24 cellular contexts compared by ENCODE assay signal in genomic region chr21:38260426-38260825, GRCh38.
"Had no signal": no experiment of that assay in that cellular context is flagged by ENCODE, and none has a peak within 500 bp of the region (broad histone marks: within the 10 kb centered on the region; RNA-seq: fewer than 3 reads in every experiment).

No MANE protein-coding gene starts in this region.

- H3K9ac ChIP-seq: parathyroid adenoma had no signal

- H3K36me3 ChIP-seq: esophagus muscularis mucosa, gastrocnemius medialis, heart right ventricle, prostate gland, spleen, thoracic aorta, transverse colon had no signal

- H3K4me1 ChIP-seq: esophagus muscularis mucosa, gastrocnemius medialis, prostate gland had no signal

- H2AFZ ChIP-seq: parathyroid adenoma had no signal

- H3K27ac ChIP-seq: dorsolateral prefrontal cortex, esophagus muscularis mucosa, gastrocnemius medialis, parathyroid adenoma, prostate gland, thoracic aorta, transverse colon had no signal

- FAIRE-seq: endometrium, islet of Langerhans had no signal

- DNase-seq: central memory CD4-positive, alpha-beta T cell; cortex of kidney; dorsolateral prefrontal cortex; effector memory CD4-positive, alpha-beta T cell; gastrocnemius medialis; heart right ventricle; hypothalamus; left colon; mesendoderm; naive B cell; spleen; stimulated activated CD4-positive, alpha-beta T cell treated with anti-CD3 and anti-CD28 coated beads, Interleukin-15, amount 100 ng/mL, for 24 hours; stimulated activated CD4-positive, alpha-beta T cell treated with anti-CD3 and anti-CD28 coated beads, Interleukin-1b, Interleukin-23, amount 100 ng/mL, for 48 hours; stimulated activated CD4-positive, alpha-beta T cell treated with anti-CD3 and anti-CD28 coated beads, Interleukin-4, amount 100 ng/mL, for 24 hours; stimulated activated naive B cell treated with anti-CD40 and anti-IgM and Interleukin-4, amounts not matched to agents 10 μg/mL and 1 μg/mL and 100 μg/mL, for 72 hours; stimulated activated naive CD8-positive, alpha-beta T cell treated with anti-CD3 and anti-CD28 coated beads, Interleukin-15, amount 100 ng/mL, for 72 hours; transverse colon had no signal

- H3K4me3 ChIP-seq: dorsolateral prefrontal cortex, esophagus muscularis mucosa, gastrocnemius medialis, heart right ventricle, prostate gland, spleen, thoracic aorta, transverse colon had no signal

- ATAC-seq: gastrocnemius medialis; heart right ventricle; sciatic nerve; stimulated activated naive B cell treated with anti-CD40 and anti-IgM and Interleukin-4, amounts not matched to agents 10 μg/mL and 1 μg/mL and 100 μg/mL, for 72 hours; stimulated activated naive CD8-positive, alpha-beta T cell treated with anti-CD3 and anti-CD28 coated beads, Interleukin-15, amount 100 ng/mL, for 72 hours had no signal

- H3K9me3 ChIP-seq: esophagus muscularis mucosa, gastrocnemius medialis, heart right ventricle, prostate gland, spleen, thoracic aorta, transverse colon had no signal

- H3K79me2 ChIP-seq: parathyroid adenoma had no signal
